Comparison of ENCODE assay signal across 5 cellular contexts in genomic region chr2:232866104-232866503, GRCh38.
"Had no signal": no experiment of that assay in that cellular context is flagged by ENCODE, and none has a peak within 500 bp of the region (broad histone marks: within the 10 kb centered on the region; RNA-seq: fewer than 3 reads in every experiment).

No MANE protein-coding gene starts in this region.

- ATAC-seq: GM23338, K562 had no signal

- H3K4me3 ChIP-seq: GM23338, K562 had no signal

- DNase-seq: H9, HCEC 1CT, IMR-90 had no signal
